10 cellular contexts compared by ENCODE assay signal in genomic region chr3:50345008-50345407, GRCh38. TPM values are rescaled to one million over a fixed set of nuclear protein-coding genes. Genes with fewer than 3 reads are reported as not detected.
DNase-seq lines count a peak whose midpoint lies in the region; ATAC-seq and TF ChIP-seq lines count a peak whose summit lies in the region.
"Had no signal": no experiment of that assay in that cellular context is flagged by ENCODE, and none has a peak within 500 bp of the region (broad histone marks: within the 10 kb centered on the region; RNA-seq: fewer than 3 reads in every experiment).

No MANE protein-coding gene starts in this region.

- no peaks in the 10 kb centered on the region for H4K20me1 ChIP-seq in OCI-LY1 (ENCODE audit: insufficient read depth, low read length)

- ATAC-seq in GM21367 (IDR thresholded peaks at IDR 0.05; ENCODE audit: unreplicated experiment): no peak
- ATAC-seq: body of pancreas had no signal

- peak overlapping the region in 1 of 8 donors; percentile 27 for H3K27ac Mint-ChIP-seq in CD8-positive, alpha-beta memory T cell

- TF ChIP-seq EP300 in ovary (IDR thresholded peaks at IDR 0.05): no peak

- H3K9me2 ChIP-seq in OCI-LY1 (ENCODE audit: low read depth, low read length): no peaks in the 10 kb centered on the region

- no peak for DNase-seq in CD8-positive, alpha-beta memory T cell
- DNase-seq in esophagus squamous epithelium (lab: John Stamatoyannopoulos, UW) (no peak), ovary (peak in 1 of 5 donors; percentile 31), medulla oblongata (ENCODE audit: extremely low spot score) (no peak), anterior cingulate cortex (lab: John Stamatoyannopoulos, UW) (no peak), LoVo (ENCODE audit: low spot score) (no peak)
- DNase-seq: NK-92 treated with Interleukin-12 subunit alpha and Interleukin-12 subunit beta, amount 100 ng/mL, for 24 hours had no signal

- peaks cover 0 to 24% (median 3%) of the 10 kb centered on the region in 3 donors for H3K36me3 Mint-ChIP-seq in CD8-positive, alpha-beta memory T cell

- H3K9me3 Mint-ChIP-seq in CD8-positive, alpha-beta memory T cell: no peaks in the 10 kb centered on the region

- peak overlapping the region in 1 of 7 donors; percentile 18 for H3K4me3 Mint-ChIP-seq in CD8-positive, alpha-beta memory T cell

- peaks cover 65% of the 10 kb centered on the region for H3K4me1 ChIP-seq in CD8-positive, alpha-beta memory T cell (ENCODE audit: insufficient read depth, low read length)
- H3K4me1 ChIP-seq in OCI-LY1 (ENCODE audit: insufficient read depth, low read length, severe bottlenecking) (peaks cover 35% of the 10 kb centered on the region), esophagus squamous epithelium (peaks cover 32 to 82% (median 33%) of the 10 kb centered on the region in 3 donors), ovary (ENCODE audit: insufficient read depth) (peaks cover 17% of the 10 kb centered on the region)

- H3K27me3 ChIP-seq in CD8-positive, alpha-beta memory T cell (ENCODE audit: insufficient read depth, low read length, poor library complexity, severe bottlenecking): no peaks in the 10 kb centered on the region
- H3K27me3 ChIP-seq in OCI-LY1 (ENCODE audit: insufficient read depth, low read length) (no peaks in the 10 kb centered on the region), esophagus squamous epithelium (no peaks in the 10 kb centered on the region), ovary (no peaks in the 10 kb centered on the region)
- H3K27me3 ChIP-seq: body of pancreas had no signal

- H3K9me3 ChIP-seq in CD8-positive, alpha-beta memory T cell (ENCODE audit: low read length): no peaks in the 10 kb centered on the region
- H3K9me3 ChIP-seq in OCI-LY1 (ENCODE audit: low read length): no peaks in the 10 kb centered on the region
- no peaks in the 10 kb centered on the region for H3K9me3 ChIP-seq in esophagus squamous epithelium
- H3K9me3 ChIP-seq in ovary: no peaks in the 10 kb centered on the region
- H3K9me3 ChIP-seq: body of pancreas had no signal

- H3K4me3 ChIP-seq in CD8-positive, alpha-beta memory T cell (ENCODE audit: low read length): peak overlapping the region; percentile 56
- H3K4me3 ChIP-seq in OCI-LY1 (ENCODE audit: low read depth, low read length, poor library complexity, severe bottlenecking): peak overlapping the region; percentile 46
- peak overlapping the region in 3 of 4 donors; percentile 30 to 60 (median 43) for H3K4me3 ChIP-seq in esophagus squamous epithelium
- peak overlapping the region; percentile 15 for H3K4me3 ChIP-seq in ovary
- H3K4me3 ChIP-seq: body of pancreas had no signal

- H2AFZ ChIP-seq in OCI-LY1 (ENCODE audit: low read length): no peak overlapping the region

- no peaks in the 10 kb centered on the region for H3K79me2 ChIP-seq in OCI-LY1 (ENCODE audit: insufficient read depth, low read length)

- TF ChIP-seq POLR2A in esophagus squamous epithelium (IDR thresholded peaks at IDR 0.05) (no peak), ovary (IDR thresholded peaks at IDR 0.05) (no peak)

- peak overlapping the region; percentile 65; the same call in 1 of the 2 replicates for H3K4me2 ChIP-seq in OCI-LY1 (ENCODE audit: low read length)

- H3K27me3 Mint-ChIP-seq in CD8-positive, alpha-beta memory T cell: no peaks in the 10 kb centered on the region

- POLR2A ChIA-PET in CD8-positive, alpha-beta memory T cell (lab: Charles Lee): interaction anchor here (3.5 kb wide), 1 partner anchor 8 kb away, joined by 27 read pairs; no protein-coding TSS in a partner anchor

- peaks cover 21% of the 10 kb centered on the region for H3K36me3 ChIP-seq in CD8-positive, alpha-beta memory T cell (ENCODE audit: insufficient read depth, low read length)
- H3K36me3 ChIP-seq in OCI-LY1 (ENCODE audit: insufficient read depth, low read length) (peaks cover 18% of the 10 kb centered on the region; the same call in 1 of the 2 replicates), esophagus squamous epithelium (peaks cover 0 to 21% (median 0%) of the 10 kb centered on the region in 3 donors), ovary (no peaks in the 10 kb centered on the region)

- intact Hi-C loops in esophagus squamous epithelium (cut with DNase I) (no loop called here), ovary (cut with DNase I) (loop anchor here in 3 of 4 donors (5.0 kb wide), 1 partner anchor 197 kb away; no protein-coding TSS in a partner anchor)

- no peaks in the 10 kb centered on the region for H3F3A ChIP-seq in OCI-LY1 (ENCODE audit: insufficient read depth, low read length)

- WGBS in esophagus squamous epithelium, 2 donors: 61 to 75% methylated on average over 4 to 6 of the region's 8 CpGs
- 47 to 56% (median 54%) methylated on average over 6 to 8 of the region's 8 CpGs for WGBS in ovary, 3 donors

- H3K27ac ChIP-seq in CD8-positive, alpha-beta memory T cell (ENCODE audit: low read depth, low read length): no peak overlapping the region
- H3K27ac ChIP-seq in OCI-LY1 (ENCODE audit: low read depth, low read length, poor library complexity, severe bottlenecking) (no peak overlapping the region), esophagus squamous epithelium (no peak overlapping the region), ovary (no peak overlapping the region)
- H3K27ac ChIP-seq: body of pancreas had no signal

- H3K4me1 Mint-ChIP-seq in CD8-positive, alpha-beta memory T cell: peaks cover 49 to 83% (median 58%) of the 10 kb centered on the region in 3 donors

- TF ChIP-seq CTCF in OCI-LY1 (IDR thresholded peaks at IDR 0.05; ENCODE audit: low read length): no peak
- no peak for TF ChIP-seq CTCF in esophagus squamous epithelium (IDR thresholded peaks at IDR 0.05)
- TF ChIP-seq CTCF in ovary (IDR thresholded peaks at IDR 0.05): no peak

- CTCF ChIA-PET in CD8-positive, alpha-beta memory T cell (lab: Charles Lee): interaction anchor here (1.0 to 9.6 kb wide), 3 partner anchors 7 to 150 kb away, joined by 3 to 103 read pairs (median 4); partner anchors contain the start of gene RASSF1

- no peak overlapping the region for H3K9ac ChIP-seq in OCI-LY1 (ENCODE audit: low read length)

RNA-seq across cellular contexts. Expression of gene ZMYND10, which starts 0.5 kb away (rescaled TPM):
- 1 to 10 TPM in 1 of 2 experiments, under 1 TPM in 1; 0.97 to 1.3 TPM for total RNA-seq in CD8-positive, alpha-beta memory T cell
- polyA plus RNA-seq in CD8-positive, alpha-beta memory T cell: 1.1 TPM
- total RNA-seq in esophagus squamous epithelium (1 to 10 TPM in 1 of 4 donors, not detected in 3; 1.1 TPM), ovary (10 to 100 TPM in 2 of 7 donors, 1 to 10 TPM in 5; 1.0 to 75.1 (median 3.4) TPM)
- polyA plus RNA-seq in ovary: under 1 TPM; 0.50 to 0.81 TPM

RNA-seq across cellular contexts. Expression of gene RASSF1, which starts 4.4 kb away (rescaled TPM):
- total RNA-seq in CD8-positive, alpha-beta memory T cell: 10 to 100 TPM; 70.8 to 71.9 TPM
- 152 TPM for polyA plus RNA-seq in CD8-positive, alpha-beta memory T cell
- total RNA-seq in esophagus squamous epithelium: 10 to 100 TPM; 11.9 to 31.7 (median 24.9) TPM
- 10 to 100 TPM; 16.2 to 32.6 (median 25.5) TPM for total RNA-seq in ovary
- 10 to 100 TPM; 12.5 to 27.4 TPM for polyA plus RNA-seq in ovary

RNA-seq across cellular contexts. Expression of gene NPRL2, which starts 5.6 kb away (rescaled TPM):
- 10 to 100 TPM; 44.6 to 48.0 TPM for total RNA-seq in CD8-positive, alpha-beta memory T cell
- polyA plus RNA-seq in CD8-positive, alpha-beta memory T cell: 59.5 TPM
- 10 to 100 TPM; 10.4 to 21.2 (median 16.1) TPM for total RNA-seq in esophagus squamous epithelium
- total RNA-seq in ovary: 10 to 100 TPM; 19.4 to 26.3 (median 22.4) TPM
- polyA plus RNA-seq in ovary: 10 to 100 TPM; 21.8 to 21.9 TPM

RNA-seq across cellular contexts. Expression of gene CYB561D2, which starts 5.7 kb away (rescaled TPM):
- total RNA-seq in CD8-positive, alpha-beta memory T cell: 10 to 100 TPM; 32.4 to 37.7 TPM
- polyA plus RNA-seq in CD8-positive, alpha-beta memory T cell: 78.2 TPM
- total RNA-seq in esophagus squamous epithelium (10 to 100 TPM; 18.1 to 21.9 (median 20.5) TPM), ovary (10 to 100 TPM in 3 of 7 donors, 1 to 10 TPM in 4; 8.0 to 17.1 (median 9.6) TPM)
- polyA plus RNA-seq in ovary: 10 to 100 TPM in 1 of 2 donors, 1 to 10 TPM in 1; 4.5 to 10.8 TPM

RNA-seq across cellular contexts. Expression of gene TMEM115, which starts 14.3 kb away (rescaled TPM):
- total RNA-seq in CD8-positive, alpha-beta memory T cell: 10 to 100 TPM; 30.5 to 33.2 TPM
- polyA plus RNA-seq in CD8-positive, alpha-beta memory T cell: 47.2 TPM
- total RNA-seq in esophagus squamous epithelium (10 to 100 TPM; 24.2 to 41.6 (median 30.6) TPM), ovary (10 to 100 TPM; 32.3 to 58.4 (median 36.9) TPM)
- 10 to 100 TPM in 1 of 2 donors, 1 to 10 TPM in 1; 8.5 to 40.2 TPM for polyA plus RNA-seq in ovary
